Comparison of ENCODE assay signal across 8 cellular contexts in genomic region chr22:33271390-33272161, GRCh38.
DNase-seq lines count a peak whose midpoint lies in the region; ATAC-seq and TF ChIP-seq lines count a peak whose summit lies in the region.

No MANE protein-coding gene starts in this region.

- peak; percentile 54 for ATAC-seq in GM18867 (IDR thresholded peaks at IDR 0.05; ENCODE audit: unreplicated experiment)
- peak; percentile 73 for ATAC-seq in HG02938 (IDR thresholded peaks at IDR 0.05; ENCODE audit: unreplicated experiment)
- ATAC-seq in T-helper 17 cell: peak; percentile 60
- no peak for ATAC-seq in upper lobe of left lung (ENCODE audit: low FRiP score in 2 of 2)

- TF ChIP-seq POLR2A in upper lobe of left lung (IDR thresholded peaks at IDR 0.05): no peak

- H3K4me1 ChIP-seq in neural progenitor cell (peaks cover 20% of the 10 kb centered on the region), upper lobe of left lung (no peaks in the 10 kb centered on the region)

- DNase-seq in T-helper 17 cell (no peak), neural progenitor cell (ENCODE audit: low spot score) (peak; percentile 13), NCI-H69 (lab: John Stamatoyannopoulos, UW) (no peak), NK-92 (lab: John Stamatoyannopoulos, UW; ENCODE audit: unreplicated experiment) (no peak), upper lobe of left lung (no peak), mesothelial cell of epicardium (ENCODE audit: low spot score in 2 of 2, unreplicated experiment in 2 of 2) (no peak)

- no peak overlapping the region for H3K4me2 ChIP-seq in neural progenitor cell

- H3F3A ChIP-seq in neural progenitor cell (ENCODE audit: low read depth): peaks cover 16% of the 10 kb centered on the region

- TF ChIP-seq CTCF in neural progenitor cell (IDR thresholded peaks at IDR 0.05) (no peak), upper lobe of left lung (IDR thresholded peaks at IDR 0.05) (no peak), mesothelial cell of epicardium (IDR thresholded peaks at IDR 0.05; ENCODE audit: unreplicated experiment) (no peak)

- H3K27me3 ChIP-seq in neural progenitor cell (no peaks in the 10 kb centered on the region), upper lobe of left lung (no peaks in the 10 kb centered on the region)

- H3K27me3 Mint-ChIP-seq in T-helper 17 cell (no peaks in the 10 kb centered on the region), neural progenitor cell (ENCODE audit: insufficient read depth, low read depth) (no peaks in the 10 kb centered on the region), mesothelial cell of epicardium (ENCODE audit: low read depth) (no peaks in the 10 kb centered on the region)

- no peaks in the 10 kb centered on the region for H3K36me3 Mint-ChIP-seq in T-helper 17 cell (ENCODE audit: low read depth)
- peaks cover 25% of the 10 kb centered on the region for H3K36me3 Mint-ChIP-seq in neural progenitor cell
- H3K36me3 Mint-ChIP-seq in mesothelial cell of epicardium: no peaks in the 10 kb centered on the region

- H3K9ac ChIP-seq in neural progenitor cell: no peak overlapping the region

- H3K4me1 Mint-ChIP-seq in T-helper 17 cell: no peaks in the 10 kb centered on the region
- H3K4me1 Mint-ChIP-seq in neural progenitor cell: peaks cover 5% of the 10 kb centered on the region
- no peaks in the 10 kb centered on the region for H3K4me1 Mint-ChIP-seq in mesothelial cell of epicardium

- H3K4me3 Mint-ChIP-seq in T-helper 17 cell: no peak overlapping the region
- H3K4me3 Mint-ChIP-seq in neural progenitor cell: no peak overlapping the region
- no peak overlapping the region for H3K4me3 Mint-ChIP-seq in mesothelial cell of epicardium

- H4K20me1 ChIP-seq in neural progenitor cell (ENCODE audit: low read depth): no peaks in the 10 kb centered on the region

- WGBS in upper lobe of left lung, 2 donors: 61 to 85% methylated on average over 6 of the region's 6 CpGs

- no peak overlapping the region for H2AFZ ChIP-seq in neural progenitor cell (replicated peaks)

- no peak overlapping the region for H3K27ac ChIP-seq in neural progenitor cell
- H3K27ac ChIP-seq in upper lobe of left lung: no peak overlapping the region

- H3K9me3 ChIP-seq in T-helper 17 cell (ENCODE audit: control insufficient read depth, low read length, poor library complexity, severe bottlenecking) (no peaks in the 10 kb centered on the region), neural progenitor cell (ENCODE audit: low read depth) (no peaks in the 10 kb centered on the region), upper lobe of left lung (no peaks in the 10 kb centered on the region)

- H3K4me3 ChIP-seq in neural progenitor cell (no peak overlapping the region), upper lobe of left lung (no peak overlapping the region)

- H3K27ac Mint-ChIP-seq in T-helper 17 cell (no peak overlapping the region), neural progenitor cell (no peak overlapping the region), mesothelial cell of epicardium (no peak overlapping the region)

- H3K9me3 Mint-ChIP-seq in neural progenitor cell: peaks cover 2% of the 10 kb centered on the region
- no peaks in the 10 kb centered on the region for H3K9me3 Mint-ChIP-seq in mesothelial cell of epicardium

- no peak for TF ChIP-seq EP300 in upper lobe of left lung (IDR thresholded peaks at IDR 0.05)

- H3K36me3 ChIP-seq in neural progenitor cell: no peaks in the 10 kb centered on the region
- H3K36me3 ChIP-seq in upper lobe of left lung: peaks cover 0 to 4% (median 0%) of the 10 kb centered on the region in 4 donors

- H3K79me2 ChIP-seq in neural progenitor cell (ENCODE audit: low read depth): no peaks in the 10 kb centered on the region

Comparison
In these comparisons a context has a peak if more than half of its experiments do, and no peak if none do; other contexts are left out.
1. ATAC-seq: peak in GM18867 (single experiment), HG02938 (single experiment) and T-helper 17 cell (single experiment); none in upper lobe of left lung (0 of 2).